Comparison of ENCODE assay signal across 23 cellular contexts in the genomic region with DNA sequence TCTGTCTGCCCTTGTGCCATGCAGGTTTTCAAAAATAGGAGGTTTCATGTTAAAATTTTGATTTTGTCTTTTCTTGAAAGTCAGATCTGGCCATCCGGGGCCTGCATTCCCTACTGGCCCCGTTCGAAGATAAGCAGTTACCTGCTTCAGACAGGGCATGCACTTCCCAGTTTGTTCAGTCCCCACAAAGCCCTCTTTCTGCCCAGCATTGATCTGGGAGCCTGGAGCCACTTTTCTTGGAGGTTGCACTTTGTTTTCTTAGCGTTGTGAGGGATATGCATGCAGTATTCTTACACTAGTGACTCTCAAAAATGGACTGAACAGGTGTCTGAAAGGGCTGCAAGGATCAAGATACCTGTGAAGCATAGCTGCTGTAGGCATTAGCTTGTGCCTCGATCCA. TPM values are rescaled to one million over a fixed set of nuclear protein-coding genes. Genes with fewer than 3 reads are reported as not detected.
DNase-seq lines count a peak whose midpoint lies in the region; ATAC-seq, FAIRE-seq and TF ChIP-seq lines count a peak whose summit lies in the region.
"Had no signal": no experiment of that assay in that cellular context is flagged by ENCODE, and none has a peak within 500 bp of the region (broad histone marks: within the 10 kb centered on the region; RNA-seq: fewer than 3 reads in every experiment).

No MANE protein-coding gene starts in this region.

- H3K4me2 ChIP-seq in BLaER1 treated with 17β-estradiol and CSF1 and Interleukin-3, amounts not matched to agents 10 nM and 100 nM = peak overlapping the region in 8 of 11 experiments; percentile 4 to 26 (median 20); a peak in 6 of 22 replicates
- H3K4me2 ChIP-seq in endothelial cell of umbilical vein (ENCODE audit: insufficient read depth, low read length) = no peak overlapping the region

- ATAC-seq in T-helper 17 cell = no peak
- no peak for ATAC-seq in activated CD4-positive, alpha-beta T cell treated with anti-CD3 and anti-CD28 coated beads for 36 hours
- no peak for ATAC-seq in activated naive CD8-positive, alpha-beta T cell treated with anti-CD3 and anti-CD28 coated beads, Interleukin-2, amount 50 U/mL, for 24 hours
- ATAC-seq: HCT116 had no signal

- no peak overlapping the region for H2AFZ ChIP-seq in endothelial cell of umbilical vein (ENCODE audit: low read depth, low read length)
- H2AFZ ChIP-seq: GM23248 had no signal

- POLR2A ChIA-PET in HEK293 (lab: Yijun Ruan, JAX) = interaction anchor here (0.8 kb wide), 1 partner anchor 16 kb away, joined by 3 read pairs; no protein-coding TSS in a partner anchor
- POLR2A ChIA-PET in endothelial cell of umbilical vein (lab: Charles Lee) = no interaction called here
- POLR2A ChIA-PET in activated CD4-positive, alpha-beta T cell treated with anti-CD3 and anti-CD28 coated beads for 36 hours (lab: Charles Lee) = no interaction called here

- no peaks in the 10 kb centered on the region for H3K79me2 ChIP-seq in endothelial cell of umbilical vein (ENCODE audit: control insufficient read depth, insufficient read depth, low read length)

- H3K27me3 Mint-ChIP-seq in mesothelial cell of epicardium (ENCODE audit: low read depth) (no peaks in the 10 kb centered on the region), T-helper 17 cell (no peaks in the 10 kb centered on the region)
- H3K27me3 Mint-ChIP-seq in activated CD4-positive, alpha-beta T cell treated with anti-CD3 and anti-CD28 coated beads for 36 hours = no peaks in the 10 kb centered on the region
- no peaks in the 10 kb centered on the region for H3K27me3 Mint-ChIP-seq in activated naive CD8-positive, alpha-beta T cell treated with anti-CD3 and anti-CD28 coated beads, Interleukin-2, amount 50 U/mL, for 24 hours
- H3K27me3 Mint-ChIP-seq: CD4-positive, alpha-beta T cell; CD8-positive, alpha-beta memory T cell had no signal

- peaks cover 9 to 54% (median 31%) of the 10 kb centered on the region in 11 experiments; a peak in 21 of 22 replicates for H3K36me3 ChIP-seq in BLaER1 treated with 17β-estradiol and CSF1 and Interleukin-3, amounts not matched to agents 10 nM and 100 nM
- H3K36me3 ChIP-seq in HEK293 (ENCODE audit: control insufficient read depth in 2 of 2, insufficient read depth in 1 of 2, low read length in 2 of 2) = peaks cover 6 to 46% of the 10 kb centered on the region in 2 experiments; a peak in 2 of 3 replicates
- H3K36me3 ChIP-seq in endothelial cell of umbilical vein (ENCODE audit: control insufficient read depth in 2 of 2, extremely low read depth in 1 of 2, insufficient read depth in 2 of 2, low read length in 2 of 2) = peaks cover 0 to 7% of the 10 kb centered on the region in 2 experiments

- peaks cover 17% of the 10 kb centered on the region for H3K36me3 Mint-ChIP-seq in mesothelial cell of epicardium
- peaks cover 3% of the 10 kb centered on the region for H3K36me3 Mint-ChIP-seq in T-helper 17 cell (ENCODE audit: low read depth)
- peaks cover 9% of the 10 kb centered on the region for H3K36me3 Mint-ChIP-seq in activated CD4-positive, alpha-beta T cell treated with anti-CD3 and anti-CD28 coated beads for 36 hours (ENCODE audit: low read depth)
- H3K36me3 Mint-ChIP-seq in activated naive CD8-positive, alpha-beta T cell treated with anti-CD3 and anti-CD28 coated beads, Interleukin-2, amount 50 U/mL, for 24 hours (ENCODE audit: low read depth) = peaks cover 9% of the 10 kb centered on the region

- no peaks in the 10 kb centered on the region for H3K9me3 Mint-ChIP-seq in mesothelial cell of epicardium
- H3K9me3 Mint-ChIP-seq in activated CD4-positive, alpha-beta T cell treated with anti-CD3 and anti-CD28 coated beads for 36 hours (ENCODE audit: low read depth) = no peaks in the 10 kb centered on the region
- no peaks in the 10 kb centered on the region for H3K9me3 Mint-ChIP-seq in activated naive CD8-positive, alpha-beta T cell treated with anti-CD3 and anti-CD28 coated beads, Interleukin-2, amount 50 U/mL, for 24 hours
- H3K9me3 Mint-ChIP-seq: CD4-positive, alpha-beta T cell; CD8-positive, alpha-beta memory T cell; H9; HFFc6 had no signal

- H3K9me3 ChIP-seq in BLaER1 treated with 17β-estradiol and CSF1 and Interleukin-3, amounts not matched to agents 10 nM and 100 nM (replicated peaks in 1 of 11) = 0 out of 22 replicates have a peak, but pooled peaks cover 0 to 3% (median 0%) of the 10 kb centered on the region in 11 experiments
- no peaks in the 10 kb centered on the region for H3K9me3 ChIP-seq in HEK293 (ENCODE audit: control insufficient read depth, insufficient read depth, low read depth, low read length)
- no peaks in the 10 kb centered on the region for H3K9me3 ChIP-seq in endothelial cell of umbilical vein (replicated peaks; ENCODE audit: control insufficient read depth, insufficient read depth, low read length)
- H3K9me3 ChIP-seq in T-helper 17 cell (ENCODE audit: control insufficient read depth, low read length, poor library complexity, severe bottlenecking) = no peaks in the 10 kb centered on the region

- no peak overlapping the region for H3K27ac ChIP-seq in BLaER1 treated with 17β-estradiol and CSF1 and Interleukin-3, amounts not matched to agents 10 nM and 100 nM
- no peak overlapping the region for H3K27ac ChIP-seq in HEK293 (ENCODE audit: extremely low read depth, low read depth, low read length)
- no peak overlapping the region for H3K27ac ChIP-seq in endothelial cell of umbilical vein (ENCODE audit: insufficient read depth, low read depth, low read length)
- H3K27ac ChIP-seq: GM23248 had no signal

- no peak overlapping the region for H3K4me3 ChIP-seq in BLaER1 treated with 17β-estradiol and CSF1 and Interleukin-3, amounts not matched to agents 10 nM and 100 nM
- no peak overlapping the region for H3K4me3 ChIP-seq in HEK293 (ENCODE audit: low read depth, low read length)
- no peak overlapping the region for H3K4me3 ChIP-seq in endothelial cell of umbilical vein (replicated peaks in 1 of 3; ENCODE audit: insufficient read depth in 1 of 3, low read depth in 1 of 3, low read length in 3 of 3)
- H3K4me3 ChIP-seq: GM12878, GM23248 had no signal

- peak; percentile 12 for FAIRE-seq in endothelial cell of umbilical vein (lab: Jason Lieb, UNC)
- FAIRE-seq: D721Med, GM12878, GM19239, H1 had no signal

- H4K20me1 ChIP-seq in BLaER1 treated with 17β-estradiol and CSF1 and Interleukin-3, amounts not matched to agents 10 nM and 100 nM = peaks cover 0 to 30% (median 12%) of the 10 kb centered on the region in 11 experiments; a peak in 11 of 22 replicates
- H4K20me1 ChIP-seq in endothelial cell of umbilical vein (replicated peaks; ENCODE audit: control insufficient read depth, extremely low read depth, insufficient read depth, low read length) = no peaks in the 10 kb centered on the region

- no peak for TF ChIP-seq CTCF in HEK293 (tag by site-specific recombination; IDR thresholded peaks at IDR 0.05)
- no peak for TF ChIP-seq CTCF in endothelial cell of umbilical vein (IDR thresholded peaks at IDR 0.05; ENCODE audit: extremely low read depth in 1 of 2, insufficient read depth in 1 of 2, low read depth in 1 of 2, low read length in 2 of 2)
- TF ChIP-seq CTCF in mesothelial cell of epicardium (IDR thresholded peaks at IDR 0.05; ENCODE audit: unreplicated experiment) = no peak

- H3K4me3 Mint-ChIP-seq in mesothelial cell of epicardium = no peak overlapping the region
- H3K4me3 Mint-ChIP-seq in T-helper 17 cell = no peak overlapping the region
- H3K4me3 Mint-ChIP-seq in activated CD4-positive, alpha-beta T cell treated with anti-CD3 and anti-CD28 coated beads for 36 hours = no peak overlapping the region
- H3K4me3 Mint-ChIP-seq in activated naive CD8-positive, alpha-beta T cell treated with anti-CD3 and anti-CD28 coated beads, Interleukin-2, amount 50 U/mL, for 24 hours = no peak overlapping the region
- H3K4me3 Mint-ChIP-seq: CD14-positive monocyte; CD4-positive, alpha-beta T cell; CD8-positive, alpha-beta memory T cell; H9; HFFc6 had no signal

- H3K9me1 ChIP-seq in endothelial cell of umbilical vein (replicated peaks; ENCODE audit: control insufficient read depth, extremely low read depth, insufficient read depth, low read length) = no peaks in the 10 kb centered on the region

- no peak for TF ChIP-seq POLR2A in endothelial cell of umbilical vein (IDR thresholded peaks at IDR 0.05; ENCODE audit: low read depth, low read length)

- dilution Hi-C loops in endothelial cell of umbilical vein (cut with MboI; ENCODE audit: extremely low pct_ligation_motif_present, low sequenced_read_pairs) = no loop called here

- CTCF ChIA-PET in HEK293 (lab: Yijun Ruan, JAX) = interaction anchor here (0.9 to 1.1 kb wide), 2 partner anchors 22 to 30 kb away, joined by 3 to 5 read pairs; no protein-coding TSS in a partner anchor
- CTCF ChIA-PET in endothelial cell of umbilical vein (lab: Charles Lee) = interaction anchor here (0.5 kb wide), 1 partner anchor 63 kb away, joined by 3 read pairs; no protein-coding TSS in a partner anchor
- CTCF ChIA-PET in activated CD4-positive, alpha-beta T cell treated with anti-CD3 and anti-CD28 coated beads for 36 hours (lab: Charles Lee) = interaction anchor here (0.7 kb wide), 1 partner anchor 35 kb away, joined by 3 read pairs; no protein-coding TSS in a partner anchor

- intact Hi-C loops in endothelial cell of umbilical vein (cut with micrococcal nuclease) = no loop called here
- intact Hi-C loops in head of caudate nucleus (cut with DNase I) = no loop called here
- intact Hi-C loops in activated CD4-positive, alpha-beta T cell treated with anti-CD3 and anti-CD28 coated beads for 36 hours (cut with DNase I, micrococcal nuclease) = no loop called here

- H3K27ac Mint-ChIP-seq in mesothelial cell of epicardium (peak overlapping the region; percentile 21), T-helper 17 cell (no peak overlapping the region)
- no peak overlapping the region for H3K27ac Mint-ChIP-seq in activated CD4-positive, alpha-beta T cell treated with anti-CD3 and anti-CD28 coated beads for 36 hours
- H3K27ac Mint-ChIP-seq in activated naive CD8-positive, alpha-beta T cell treated with anti-CD3 and anti-CD28 coated beads, Interleukin-2, amount 50 U/mL, for 24 hours = no peak overlapping the region
- H3K27ac Mint-ChIP-seq: CD14-positive monocyte; CD4-positive, alpha-beta T cell had no signal

- DNase-seq in endothelial cell of umbilical vein (ENCODE audit: low read depth, low spot score) = no peak
- no peak for DNase-seq in mesothelial cell of epicardium (ENCODE audit: low spot score in 2 of 2, unreplicated experiment in 2 of 2)
- no peak for DNase-seq in T-helper 17 cell
- DNase-seq in head of caudate nucleus = no peak
- DNase-seq in activated CD4-positive, alpha-beta T cell treated with anti-CD3 and anti-CD28 coated beads for 36 hours = no peak
- DNase-seq in activated naive CD8-positive, alpha-beta T cell treated with anti-CD3 and anti-CD28 coated beads, Interleukin-2, amount 50 U/mL, for 24 hours = no peak
- DNase-seq: CD4-positive, alpha-beta T cell; CD8-positive, alpha-beta memory T cell; DMS 273 treated with DMSO at 0.1 percent for 48 hours; DMS79; EL; GDM1; GM23248; H9; HFFc6 had no signal

- no peak overlapping the region for H3K9ac ChIP-seq in BLaER1 treated with 17β-estradiol and CSF1 and Interleukin-3, amounts not matched to agents 10 nM and 100 nM
- H3K9ac ChIP-seq in endothelial cell of umbilical vein (replicated peaks; ENCODE audit: extremely low read depth, insufficient read depth, low read length) = no peak overlapping the region
- H3K9ac ChIP-seq: GM23248 had no signal

- H3K27me3 ChIP-seq in BLaER1 treated with 17β-estradiol and CSF1 and Interleukin-3, amounts not matched to agents 10 nM and 100 nM = no peaks in the 10 kb centered on the region
- no peaks in the 10 kb centered on the region for H3K27me3 ChIP-seq in endothelial cell of umbilical vein (ENCODE audit: control insufficient read depth in 2 of 2, insufficient read depth in 2 of 2, low read length in 2 of 2)

- peaks cover 24% of the 10 kb centered on the region for H3K4me1 Mint-ChIP-seq in mesothelial cell of epicardium
- peaks cover 23% of the 10 kb centered on the region for H3K4me1 Mint-ChIP-seq in T-helper 17 cell
- H3K4me1 Mint-ChIP-seq in activated CD4-positive, alpha-beta T cell treated with anti-CD3 and anti-CD28 coated beads for 36 hours = peaks cover 8% of the 10 kb centered on the region
- peaks cover 5% of the 10 kb centered on the region for H3K4me1 Mint-ChIP-seq in activated naive CD8-positive, alpha-beta T cell treated with anti-CD3 and anti-CD28 coated beads, Interleukin-2, amount 50 U/mL, for 24 hours
- H3K4me1 Mint-ChIP-seq: CD14-positive monocyte had no signal

- peaks cover 0 to 12% (median 9%) of the 10 kb centered on the region in 10 experiments; a peak in 13 of 20 replicates for H3K4me1 ChIP-seq in BLaER1 treated with 17β-estradiol and CSF1 and Interleukin-3, amounts not matched to agents 10 nM and 100 nM
- H3K4me1 ChIP-seq in HEK293 (ENCODE audit: control insufficient read depth, insufficient read depth, low read length) (no peaks in the 10 kb centered on the region), endothelial cell of umbilical vein (ENCODE audit: control insufficient read depth, extremely low read depth, insufficient read depth, low read length) (no peaks in the 10 kb centered on the region)

- no TSS peak for BruUV-seq in endothelial cell of umbilical vein (replicated peaks; lab: Mats Ljungman, UMichigan)

RNA-seq across cellular contexts. Expression of a gene that starts 11.5 kb away (rescaled TPM):
- 103 and 113 TPM in 2 replicates for total RNA-seq in endothelial cell of umbilical vein
- polyA plus RNA-seq in endothelial cell of umbilical vein = 97.1 and 98.0 TPM in 2 replicates
- polyA plus RNA-seq in endothelial cell of umbilical vein (2011; cell fraction: cytosol; rRNA removed) = 57.2 and 77.0 TPM in 2 replicates
- polyA plus RNA-seq in endothelial cell of umbilical vein (2011; cell fraction: nucleus; rRNA removed) = 307 and 333 TPM in 2 replicates
- 53.5 and 58.7 TPM in 2 replicates for polyA plus RNA-seq in endothelial cell of umbilical vein (2012)
- 70.9 and 100 TPM in 2 replicates for polyA minus RNA-seq in endothelial cell of umbilical vein
- 36.7 TPM for polyA minus RNA-seq in endothelial cell of umbilical vein (2011; cell fraction: cytosol; rRNA and poly(A)+ RNA removed)
- 88.9 and 98.3 TPM in 2 replicates for polyA minus RNA-seq in endothelial cell of umbilical vein (2011; cell fraction: nucleus; rRNA and poly(A)+ RNA removed)
- 145 to 163 TPM (median 154 TPM) in 3 replicates for total RNA-seq in mesothelial cell of epicardium
- 10 to 100 TPM; 72.5 to 72.7 TPM for total RNA-seq in T-helper 17 cell
- total RNA-seq in activated CD4-positive, alpha-beta T cell treated with anti-CD3 and anti-CD28 coated beads for 36 hours = 10 to 100 TPM; 80.3 to 87.5 TPM

RNA-seq across cellular contexts. Expression of a gene that starts 21.0 kb away (rescaled TPM):
- 652 and 699 TPM in 2 replicates for total RNA-seq in endothelial cell of umbilical vein
- 1,244 and 1,340 TPM in 2 replicates for polyA plus RNA-seq in endothelial cell of umbilical vein
- 1,507 and 1,589 TPM in 2 replicates for polyA plus RNA-seq in endothelial cell of umbilical vein (2011; cell fraction: cytosol; rRNA removed)
- polyA plus RNA-seq in endothelial cell of umbilical vein (2011; cell fraction: nucleus; rRNA removed) = 615 and 657 TPM in 2 replicates
- 941 and 1,005 TPM in 2 replicates for polyA plus RNA-seq in endothelial cell of umbilical vein (2012)
- 905 and 1,030 TPM in 2 replicates for polyA minus RNA-seq in endothelial cell of umbilical vein
- 73.2 TPM for polyA minus RNA-seq in endothelial cell of umbilical vein (2011; cell fraction: cytosol; rRNA and poly(A)+ RNA removed)
- polyA minus RNA-seq in endothelial cell of umbilical vein (2011; cell fraction: nucleus; rRNA and poly(A)+ RNA removed) = 134 and 141 TPM in 2 replicates
- 159 to 163 TPM (median 162 TPM) in 3 replicates for total RNA-seq in mesothelial cell of epicardium
- total RNA-seq in T-helper 17 cell = 10 to 100 TPM; 16.9 to 34.4 TPM
- 10 to 100 TPM; 32.8 to 45.7 TPM for total RNA-seq in activated CD4-positive, alpha-beta T cell treated with anti-CD3 and anti-CD28 coated beads for 36 hours

RNA-seq across cellular contexts. Expression of a gene that starts 29.2 kb away (rescaled TPM):
- total RNA-seq in endothelial cell of umbilical vein (1.7 and 2.4 TPM in 2 replicates), mesothelial cell of epicardium (4.3 to 4.7 TPM (median 4.4 TPM) in 3 replicates), T-helper 17 cell (under 1 TPM; 0.20 to 0.42 TPM)
- 3.1 and 3.2 TPM in 2 replicates for polyA plus RNA-seq in endothelial cell of umbilical vein
- polyA plus RNA-seq in endothelial cell of umbilical vein (2011; cell fraction: cytosol; rRNA removed) = 1.7 and 2.7 TPM in 2 replicates
- polyA plus RNA-seq in endothelial cell of umbilical vein (2011; cell fraction: nucleus; rRNA removed) = 6.6 and 7.0 TPM in 2 replicates
- 1.4 and 1.7 TPM in 2 replicates for polyA plus RNA-seq in endothelial cell of umbilical vein (2012)
- polyA minus RNA-seq in endothelial cell of umbilical vein = 1.0 and 1.7 TPM in 2 replicates
- not detected for polyA minus RNA-seq in endothelial cell of umbilical vein (2011; cell fraction: cytosol; rRNA and poly(A)+ RNA removed)
- polyA minus RNA-seq in endothelial cell of umbilical vein (2011; cell fraction: nucleus; rRNA and poly(A)+ RNA removed) = 0.58 and 0.96 TPM in 2 replicates
- total RNA-seq in activated CD4-positive, alpha-beta T cell treated with anti-CD3 and anti-CD28 coated beads for 36 hours = under 1 TPM; 0.75 to 0.88 TPM
- polyA plus RNA-seq: CD8-positive, alpha-beta memory T cell had no signal
